8 cellular contexts compared by ENCODE assay signal in the genomic region with DNA sequence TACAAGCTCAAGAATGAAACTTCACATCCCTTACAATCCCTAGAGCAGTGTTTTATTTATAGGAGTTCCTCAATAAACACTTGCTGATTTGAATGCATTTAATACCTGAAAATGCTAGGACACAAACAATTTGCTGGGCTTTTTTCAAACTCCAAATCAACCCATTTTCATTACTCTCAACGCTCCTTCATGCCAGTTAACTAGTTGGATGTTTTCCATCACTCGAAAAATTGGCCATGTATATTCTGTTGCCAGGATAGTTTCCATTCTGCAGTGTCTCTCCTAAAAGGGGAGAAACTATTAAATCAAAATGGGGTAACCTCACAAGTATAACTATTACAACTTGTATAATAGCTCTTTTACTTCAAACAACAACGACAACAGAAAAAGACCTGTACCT. TPM values are rescaled to one million over a fixed set of nuclear protein-coding genes. Genes with fewer than 3 reads are reported as not detected.
A peak's percentile ranks its signal among the peaks of the same experiment; 100 is the strongest.
DNase-seq lines count a peak whose midpoint lies in the region; ATAC-seq and TF ChIP-seq lines count a peak whose summit lies in the region.

No MANE protein-coding gene starts in this region.

- peaks cover 0 to 16% of the 10 kb centered on the region in 2 experiments for H3K36me3 ChIP-seq in SK-N-SH (replicated peaks in 1 of 2; ENCODE audit: control insufficient read depth in 1 of 2, insufficient read depth in 2 of 2, low read length in 1 of 2)
- no peaks in the 10 kb centered on the region for H3K36me3 ChIP-seq in iPS-18a (ENCODE audit: control insufficient read depth, low read depth, low read length)
- peaks cover 0 to 9% (median 4%) of the 10 kb centered on the region in 5 donors for H3K36me3 ChIP-seq in subcutaneous abdominal adipose tissue (ENCODE audit: control insufficient read depth in 5 of 5, insufficient read depth in 5 of 5, low read length in 5 of 5)

- peak overlapping the region; percentile 87 for H3K4me2 ChIP-seq in SK-N-SH

- H3K4me1 ChIP-seq in SK-N-SH (ENCODE audit: control insufficient read depth in 1 of 2, insufficient read depth in 2 of 2, low read depth in 1 of 2, low read length in 1 of 2): peaks cover 0 to 16% of the 10 kb centered on the region in 2 experiments; a peak in 2 of 4 replicates
- H3K4me1 ChIP-seq in iPS-18a (ENCODE audit: control insufficient read depth, low read depth, low read length): peaks cover 7% of the 10 kb centered on the region
- peaks cover 4 to 54% (median 49%) of the 10 kb centered on the region in 5 donors for H3K4me1 ChIP-seq in subcutaneous abdominal adipose tissue (ENCODE audit: control insufficient read depth in 5 of 5, insufficient read depth in 5 of 5, low read length in 5 of 5)

- H3K27ac ChIP-seq in SK-N-SH (ENCODE audit: low read depth in 2 of 2, low read length in 1 of 2) (peak overlapping the region in 1 of 2 experiments; percentile 98; a peak in 3 of 4 replicates), iPS-18a (ENCODE audit: low read length) (no peak overlapping the region), subcutaneous abdominal adipose tissue (ENCODE audit: low read depth, low read length) (peak overlapping the region; percentile 97)

- no peaks in the 10 kb centered on the region for H3K27me3 Mint-ChIP-seq in activated CD8-positive, alpha-beta T cell treated with anti-CD3 and anti-CD28 coated beads, Interleukin-2, amount 10 ng/mL, durations not matched to agents 7 days and 5 days (ENCODE audit: low read depth)

- peaks cover 5% of the 10 kb centered on the region for H3F3A ChIP-seq in SK-N-SH (replicated peaks; ENCODE audit: insufficient read depth)

- peaks cover 50% of the 10 kb centered on the region for H3K79me2 ChIP-seq in SK-N-SH (ENCODE audit: insufficient read depth)

- H3K27me3 ChIP-seq in SK-N-SH (ENCODE audit: insufficient read depth): no peaks in the 10 kb centered on the region
- no peaks in the 10 kb centered on the region for H3K27me3 ChIP-seq in iPS-18a (ENCODE audit: control insufficient read depth, insufficient read depth, low read length)
- H3K27me3 ChIP-seq in subcutaneous abdominal adipose tissue (ENCODE audit: control insufficient read depth in 5 of 5, insufficient read depth in 4 of 5, low read length in 5 of 5): no peaks in the 10 kb centered on the region

- H3K36me3 Mint-ChIP-seq in activated CD8-positive, alpha-beta T cell treated with anti-CD3 and anti-CD28 coated beads, Interleukin-2, amount 10 ng/mL, durations not matched to agents 7 days and 5 days (ENCODE audit: low read depth): peaks cover 46% of the 10 kb centered on the region

- 48% methylated on average over 3 of the region's 3 CpGs for WGBS in SK-N-SH (ENCODE audit: low lambda C conversion rate)

- peak overlapping the region; percentile 73 to 77; a peak in 3 of 4 replicates for H3K4me3 ChIP-seq in SK-N-SH (ENCODE audit: low read depth in 2 of 2, low read length in 1 of 2)
- H3K4me3 ChIP-seq in iPS-18a (ENCODE audit: low read length): peak overlapping the region; percentile 76
- H3K4me3 ChIP-seq in subcutaneous abdominal adipose tissue (ENCODE audit: low read depth in 1 of 5, low read length in 5 of 5): peak overlapping the region; percentile 70 to 86 (median 83)

- TF ChIP-seq RAD21 in SK-N-SH (IDR thresholded peaks at IDR 0.05; ENCODE audit: low read length): no peak

- POLR2A ChIA-PET in SK-N-SH (lab: Yijun Ruan, JAX): no interaction called here
- POLR2A ChIA-PET in activated CD8-positive, alpha-beta T cell treated with anti-CD3 and anti-CD28 coated beads, Interleukin-2, amount 10 ng/mL, durations not matched to agents 7 days and 5 days (lab: Charles Lee): no interaction called here

- H3K27ac Mint-ChIP-seq in activated CD8-positive, alpha-beta T cell treated with anti-CD3 and anti-CD28 coated beads, Interleukin-2, amount 10 ng/mL, durations not matched to agents 7 days and 5 days: peak overlapping the region; percentile 98

- H3K9me2 ChIP-seq in SK-N-SH: no peaks in the 10 kb centered on the region

- no peak for DNase-seq in SK-N-SH
- no peak for DNase-seq in activated CD8-positive, alpha-beta T cell treated with anti-CD3 and anti-CD28 coated beads, Interleukin-2, amount 10 ng/mL, durations not matched to agents 7 days and 5 days
- no peak for DNase-seq in SKM-1 (lab: John Stamatoyannopoulos, UW; ENCODE audit: unreplicated experiment)
- no peak for DNase-seq in SW 1271 (lab: John Stamatoyannopoulos, UW)
- DNase-seq in HuH-7.5 (ENCODE audit: low spot score): no peak

- TF ChIP-seq EP300 in SK-N-SH (IDR thresholded peaks at IDR 0.05; ENCODE audit: borderline replicate concordance in 1 of 2, low read depth in 1 of 2, low read length in 1 of 2): no peak

- ATAC-seq in SK-N-SH treated with all-trans-retinoic acid at 6 μM for 48 hours: no peak
- ATAC-seq in activated CD8-positive, alpha-beta T cell treated with anti-CD3 and anti-CD28 coated beads, Interleukin-2, amount 10 ng/mL, durations not matched to agents 7 days and 5 days: no peak

- peaks cover 39% of the 10 kb centered on the region for H3K4me1 Mint-ChIP-seq in activated CD8-positive, alpha-beta T cell treated with anti-CD3 and anti-CD28 coated beads, Interleukin-2, amount 10 ng/mL, durations not matched to agents 7 days and 5 days (ENCODE audit: low read depth)

- peak overlapping the region; percentile 82 for H3K4me3 Mint-ChIP-seq in activated CD8-positive, alpha-beta T cell treated with anti-CD3 and anti-CD28 coated beads, Interleukin-2, amount 10 ng/mL, durations not matched to agents 7 days and 5 days

- H3K9me3 ChIP-seq in SK-N-SH (0 out of 2 replicates have a peak, but pooled peaks cover under 1% of the 10 kb centered on the region), iPS-18a (ENCODE audit: control insufficient read depth, low read depth, low read length) (no peaks in the 10 kb centered on the region), subcutaneous abdominal adipose tissue (ENCODE audit: control insufficient read depth in 5 of 5, low read length in 5 of 5) (no peaks in the 10 kb centered on the region)

- no peak for TF ChIP-seq CTCF in SK-N-SH (IDR thresholded peaks at IDR 0.05)

- H3K9ac ChIP-seq in SK-N-SH (peak overlapping the region; percentile 95), iPS-18a (ENCODE audit: low read length) (no peak overlapping the region), subcutaneous abdominal adipose tissue (ENCODE audit: low read length in 5 of 5) (peak overlapping the region; percentile 87 to 98 (median 93))

- no peaks in the 10 kb centered on the region for H4K20me1 ChIP-seq in SK-N-SH (ENCODE audit: insufficient read depth)

- CTCF ChIA-PET in SK-N-SH (lab: Yijun Ruan, JAX): no interaction called here
- CTCF ChIA-PET in activated CD8-positive, alpha-beta T cell treated with anti-CD3 and anti-CD28 coated beads, Interleukin-2, amount 10 ng/mL, durations not matched to agents 7 days and 5 days (lab: Charles Lee): no interaction called here

- H3K9me3 Mint-ChIP-seq in activated CD8-positive, alpha-beta T cell treated with anti-CD3 and anti-CD28 coated beads, Interleukin-2, amount 10 ng/mL, durations not matched to agents 7 days and 5 days (ENCODE audit: insufficient read depth): peaks cover 12% of the 10 kb centered on the region

- H2AFZ ChIP-seq in SK-N-SH (ENCODE audit: low read depth): 0 out of 2 replicates have a peak overlapping the region, but pooled peaks have one; percentile 61

TF ChIP-seq in SK-N-SH, 30 proteins besides CTCF, POLR2A, EP300 and RAD21 (continues in another document):
- TF ChIP-seq TAF1 (IDR thresholded peaks at IDR 0.05; ENCODE audit: borderline replicate concordance, low read depth, low read length) (no peak), MXI1 (IDR thresholded peaks at IDR 0.05; ENCODE audit: low read depth, low read length) (no peak), CHD2 (IDR thresholded peaks at IDR 0.05; ENCODE audit: low read length, partially characterized antibody) (no peak), NRF1 (IDR thresholded peaks at IDR 0.05; ENCODE audit: low read depth, low read length) (no peak), POLR2AphosphoS5 (IDR thresholded peaks at IDR 0.05; ENCODE audit: low read depth, low read length) (no peak), FOXM1 (IDR thresholded peaks at IDR 0.05; ENCODE audit: low read depth) (no peak), RCOR1 (IDR thresholded peaks at IDR 0.05; ENCODE audit: low read length) (no peak)
- TF ChIP-seq, protein P1, sequence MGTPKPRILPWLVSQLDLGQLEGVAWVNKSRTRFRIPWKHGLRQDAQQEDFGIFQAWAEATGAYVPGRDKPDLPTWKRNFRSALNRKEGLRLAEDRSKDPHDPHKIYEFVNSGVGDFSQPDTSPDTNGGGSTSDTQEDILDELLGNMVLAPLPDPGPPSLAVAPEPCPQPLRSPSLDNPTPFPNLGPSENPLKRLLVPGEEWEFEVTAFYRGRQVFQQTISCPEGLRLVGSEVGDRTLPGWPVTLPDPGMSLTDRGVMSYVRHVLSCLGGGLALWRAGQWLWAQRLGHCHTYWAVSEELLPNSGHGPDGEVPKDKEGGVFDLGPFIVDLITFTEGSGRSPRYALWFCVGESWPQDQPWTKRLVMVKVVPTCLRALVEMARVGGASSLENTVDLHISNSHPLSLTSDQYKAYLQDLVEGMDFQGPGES (IDR thresholded peaks at IDR 0.05; ENCODE audit: low read depth, low read length): no peak

TF ChIP-seq in SK-N-SH treated with all-trans-retinoic acid at 6 μM for 48 hours, 23 proteins besides CTCF, POLR2A, EP300 and RAD21:
- TF ChIP-seq GLIS3 (CRISPR knock-in tag; IDR thresholded peaks at IDR 0.05): no peak
- TF ChIP-seq OSR1 (CRISPR knock-in tag; IDR thresholded peaks at IDR 0.05): no peak
- TF ChIP-seq ESRRG (CRISPR knock-in tag; IDR thresholded peaks at IDR 0.05): no peak
- no peak for TF ChIP-seq CSDC2 (CRISPR knock-in tag; IDR thresholded peaks at IDR 0.05)
- TF ChIP-seq BACH2 (CRISPR knock-in tag; IDR thresholded peaks at IDR 0.05; ENCODE audit: borderline replicate concordance): no peak

RNA-seq across cellular contexts. Expression of a gene that starts 1.2 kb away (rescaled TPM):
- 14.2 and 18.6 TPM in 2 replicates for polyA plus RNA-seq in SK-N-SH (2012; rRNA removed)
- polyA plus RNA-seq in SK-N-SH (2012; cell fraction: cytosol; rRNA removed): 21.9 and 22.4 TPM in 2 replicates
- polyA plus RNA-seq in SK-N-SH (2012; cell fraction: nucleus; rRNA removed): 6.4 and 17.7 TPM in 2 replicates
- total RNA-seq in activated CD8-positive, alpha-beta T cell treated with anti-CD3 and anti-CD28 coated beads, Interleukin-2, amount 10 ng/mL, durations not matched to agents 7 days and 5 days: 10 to 100 TPM; 29.8 to 33.3 TPM
